20 cellular contexts compared by ENCODE assay signal in the genomic region with DNA sequence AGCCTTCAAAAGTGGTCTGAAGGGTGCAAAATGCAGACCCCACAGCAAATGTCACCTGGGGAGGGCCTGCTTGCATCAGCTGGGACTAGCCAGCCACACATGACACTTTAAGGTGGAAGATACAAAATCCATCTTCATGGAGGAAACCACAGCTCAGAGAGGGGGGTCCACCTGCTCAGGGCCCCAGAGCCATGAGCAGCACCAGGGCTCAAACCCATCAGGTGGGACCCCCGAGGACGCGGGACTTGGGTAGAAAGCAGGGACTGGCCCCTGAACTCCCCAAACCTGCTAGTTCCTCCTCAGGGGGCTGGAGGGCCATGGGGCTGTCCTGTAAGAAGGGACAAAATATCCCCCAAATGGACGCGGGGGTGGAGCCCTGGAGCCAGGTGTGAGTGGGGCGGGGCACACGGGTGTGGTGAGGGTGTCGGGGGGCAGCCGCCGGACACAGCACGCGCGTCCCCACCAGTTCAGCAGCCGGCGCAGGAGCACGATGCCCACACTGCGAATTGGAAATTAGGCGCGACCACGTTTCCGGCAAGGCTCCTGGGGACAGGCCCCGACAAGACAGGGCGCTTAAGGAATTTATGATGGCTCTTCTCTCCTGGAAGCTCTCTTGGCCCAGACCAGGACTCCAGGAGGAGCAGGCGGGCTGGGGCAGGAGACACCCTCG. TPM values are rescaled to one million over a fixed set of nuclear protein-coding genes. Genes with fewer than 3 reads are reported as not detected.
DNase-seq lines count a peak whose midpoint lies in the region; ATAC-seq and TF ChIP-seq lines count a peak whose summit lies in the region.
"Had no signal": no experiment of that assay in that cellular context is flagged by ENCODE, and none has a peak within 500 bp of the region (broad histone marks: within the 10 kb centered on the region; RNA-seq: fewer than 3 reads in every experiment).

No MANE protein-coding gene starts in this region.

- no CpG with 5 or more reads among the region's 25 CpGs for WGBS in mesendoderm (ENCODE audit: extremely low coverage, insufficient coverage, low lambda C conversion rate)
- WGBS in aorta, 2 donors = 88 to 94% methylated on average over 24 to 25 of the region's 25 CpGs

- no peak overlapping the region for H3K4ac ChIP-seq in mesendoderm (ENCODE audit: low read depth, low read length)

- H3K4me2 ChIP-seq in mesendoderm (ENCODE audit: low read length) = no peak overlapping the region

- no peak overlapping the region for H3K23ac ChIP-seq in mesendoderm (ENCODE audit: low read length)

- no peak overlapping the region for H4K5ac ChIP-seq in mesendoderm (ENCODE audit: low read length)

- no peak overlapping the region for H4K8ac ChIP-seq in mesendoderm (ENCODE audit: low read depth, low read length)

- no peak overlapping the region for H2BK120ac ChIP-seq in mesendoderm (ENCODE audit: low read depth, low read length)

- ATAC-seq in left cardiac atrium = no peak
- no peak for ATAC-seq in aorta (ENCODE audit: low FRiP score)
- ATAC-seq in GM19351 (IDR thresholded peaks at IDR 0.05; ENCODE audit: unreplicated experiment) = no peak
- ATAC-seq: stimulated activated naive CD8-positive, alpha-beta T cell treated with anti-CD3 and anti-CD28 coated beads, Interleukin-15, Interleukin-2, amounts not matched to agents 100 U/mL and 50 U/mL, for 24 hours had no signal

- H3K4me1 ChIP-seq in left ventricle myocardium inferior (peaks cover 43% of the 10 kb centered on the region), mesendoderm (ENCODE audit: control insufficient read depth, low read depth, low read length) (no peaks in the 10 kb centered on the region), aorta (ENCODE audit: control insufficient read depth in 1 of 2, insufficient read depth in 2 of 2, low read length in 2 of 2) (no peaks in the 10 kb centered on the region)

- no peak overlapping the region for H3K27ac ChIP-seq in left ventricle myocardium inferior (replicated peaks)
- no peak overlapping the region for H3K27ac ChIP-seq in mesendoderm (ENCODE audit: low read depth, low read length)
- peak overlapping the region; percentile 1 to 97 for H3K27ac ChIP-seq in aorta (ENCODE audit: low read depth in 1 of 2, low read length in 2 of 2)
- H3K27ac ChIP-seq: colonic mucosa, WERI-Rb-1 had no signal

- H2BK15ac ChIP-seq in mesendoderm (replicated peaks; ENCODE audit: low read depth) = no peak overlapping the region

- peaks cover 35% of the 10 kb centered on the region for H3K36me3 ChIP-seq in left ventricle myocardium inferior
- no peaks in the 10 kb centered on the region for H3K36me3 ChIP-seq in mesendoderm (ENCODE audit: control insufficient read depth, insufficient read depth, low read length)
- H3K36me3 ChIP-seq in aorta (ENCODE audit: control insufficient read depth in 1 of 2, insufficient read depth in 2 of 2, low read length in 1 of 2) = peaks cover 0 to 4% of the 10 kb centered on the region in 2 donors
- H3K36me3 ChIP-seq: WERI-Rb-1 had no signal

- no peak for TF ChIP-seq CTCF in left ventricle myocardium inferior (IDR thresholded peaks at IDR 0.05; ENCODE audit: borderline replicate concordance)
- TF ChIP-seq CTCF in epithelial cell of esophagus (IDR thresholded peaks at IDR 0.05; ENCODE audit: insufficient read depth, low read depth, low read length, missing control alignments) = no peak

- DNase-seq in left ventricle myocardium inferior (peak; percentile 10), left cardiac atrium (no peak), epithelial cell of esophagus (ENCODE audit: low read depth) (peak; percentile 82), mesendoderm (no peak), aorta (peak; percentile 46 to 66), NCI-H2227 (lab: John Stamatoyannopoulos, UW; ENCODE audit: unreplicated experiment) (no peak), cerebellum (ENCODE audit: low spot score) (no peak)
- DNase-seq: activated CD4-positive, alpha-beta T cell treated with anti-CD3 and anti-CD28 coated beads, Interleukin-2, amount 50 U/mL, for 1 hour; activated CD8-positive, alpha-beta memory T cell treated with anti-CD3 and anti-CD28 coated beads, Interleukin-2, amount 50 U/mL, for 4 hours; activated naive CD8-positive, alpha-beta T cell treated with anti-CD3 and anti-CD28 coated beads for 36 hours; HFFc6; NCI-H1105 treated with DMSO at 0.1 percent for 48 hours; NCI-H524; SK-N-SH; stimulated activated CD4-positive, alpha-beta T cell treated with anti-CD3 and anti-CD28 coated beads, Interleukin-4, amount 100 ng/mL, for 1 hour; stimulated activated naive CD8-positive, alpha-beta T cell treated with anti-CD3 and anti-CD28 coated beads, Interleukin-15, Interleukin-2, amounts not matched to agents 100 U/mL and 50 U/mL, for 24 hours; WERI-Rb-1 had no signal

- H3K9me3 ChIP-seq in left ventricle myocardium inferior (replicated peaks) = no peaks in the 10 kb centered on the region
- no peaks in the 10 kb centered on the region for H3K9me3 ChIP-seq in aorta (ENCODE audit: control insufficient read depth, low read length)
- H3K9me3 ChIP-seq: colonic mucosa, Peyer's patch, SK-N-SH had no signal

- H3K27me3 ChIP-seq in left ventricle myocardium inferior (ENCODE audit: low read depth) (peaks cover 4% of the 10 kb centered on the region), mesendoderm (ENCODE audit: insufficient read depth, low read length, poor library complexity) (no peaks in the 10 kb centered on the region), aorta (ENCODE audit: control insufficient read depth in 1 of 2, insufficient read depth in 2 of 2, low read length in 1 of 2) (no peaks in the 10 kb centered on the region)
- H3K27me3 ChIP-seq: colonic mucosa, Peyer's patch had no signal

- no peak overlapping the region for H2BK5ac ChIP-seq in mesendoderm (ENCODE audit: low read length)

- H3K4me3 ChIP-seq in left ventricle myocardium inferior (no peak overlapping the region), epithelial cell of esophagus (ENCODE audit: low read length) (no peak overlapping the region), mesendoderm (ENCODE audit: low read length) (no peak overlapping the region), aorta (ENCODE audit: low read length in 2 of 2) (no peak overlapping the region)
- H3K4me3 ChIP-seq: colonic mucosa had no signal

- H3K9ac ChIP-seq in mesendoderm (ENCODE audit: low read length) = no peak overlapping the region
- H3K9ac ChIP-seq: SK-N-SH had no signal

- intact Hi-C loops in left ventricle myocardium inferior (cut with micrococcal nuclease) (no loop called here), left cardiac atrium (cut with DNase I) (loop anchor here in 1 of 2 donors (10.0 kb wide), 1 partner anchor 177 kb away; no protein-coding TSS in a partner anchor), aorta (cut with DNase I) (loop anchor here in 1 of 2 donors (5.0 kb wide), 1 partner anchor 179 kb away; no protein-coding TSS in a partner anchor)

- no peak overlapping the region for H3K18ac ChIP-seq in mesendoderm (ENCODE audit: low read length)

- peaks cover 6% of the 10 kb centered on the region for H3K79me2 ChIP-seq in mesendoderm (ENCODE audit: control insufficient read depth, insufficient read depth, low read length)

- peak overlapping the region; percentile 7 for H3K56ac ChIP-seq in mesendoderm (ENCODE audit: low read length)

- H3K79me1 ChIP-seq in mesendoderm (ENCODE audit: low read length) = no peaks in the 10 kb centered on the region

- no peak overlapping the region for H2AK5ac ChIP-seq in mesendoderm (ENCODE audit: low read length)

RNA-seq across cellular contexts. Expression of a gene that starts 8.0 kb away (rescaled TPM):
- total RNA-seq in left ventricle myocardium inferior (26.0 TPM), left cardiac atrium (10 to 100 TPM; 27.5 to 33.9 TPM), aorta (100 to 1,000 TPM; 114 to 174 TPM), cerebellum (14.5 TPM)
- polyA plus RNA-seq in mesendoderm (2013, experiment 1 of 2) = 11.3 TPM
- 11.5 TPM for polyA plus RNA-seq in mesendoderm (2013, experiment 2 of 2)
- 10 to 100 TPM; 28.9 to 61.1 TPM for polyA plus RNA-seq in aorta

Comparison
In these comparisons a context has a peak if more than half of its experiments do, and no peak if none do; other contexts are left out.
1. DNase-seq: peak in left ventricle myocardium inferior (single experiment), epithelial cell of esophagus (single experiment) and aorta (2 of 2); none in left cardiac atrium (single experiment), mesendoderm (single experiment), NCI-H2227 (single experiment) and cerebellum (single experiment).
2. H3K27ac ChIP-seq: peak in aorta (2 of 2); none in left ventricle myocardium inferior (single experiment) and mesendoderm (single experiment).